8 cellular contexts compared by ENCODE assay signal in the genomic region with DNA sequence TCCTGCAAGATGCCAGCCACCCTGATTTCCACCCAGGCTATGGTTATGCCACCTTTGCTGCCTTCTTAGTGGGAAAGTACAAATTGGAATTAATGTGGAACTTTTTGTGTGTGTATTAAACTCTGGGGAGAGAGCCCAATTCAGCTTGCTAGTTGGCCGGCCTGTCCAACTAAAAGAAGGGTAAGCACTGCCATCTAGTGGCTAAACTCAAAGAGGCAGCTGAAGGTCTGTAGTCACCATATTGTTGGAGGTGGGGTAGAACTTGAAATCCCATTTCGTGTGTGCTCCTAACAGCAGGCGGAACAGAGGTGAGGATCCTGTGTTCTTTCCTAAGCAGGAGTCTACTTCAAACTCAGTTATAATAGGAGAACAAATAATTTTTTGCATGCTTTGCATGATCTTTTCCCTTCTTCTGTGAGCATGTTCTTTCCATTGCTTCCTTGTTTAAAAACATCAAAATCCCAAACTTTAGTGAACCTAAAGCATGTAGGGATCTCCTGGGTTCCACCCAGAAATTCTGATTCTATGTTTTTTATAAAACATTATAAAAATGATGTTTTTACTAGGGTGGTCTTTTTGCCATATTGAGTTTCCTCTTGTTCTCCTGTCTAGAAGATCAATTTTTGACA.
A peak's percentile ranks its signal among the peaks of the same experiment; 100 is the strongest.
DNase-seq lines count a peak whose midpoint lies in the region; ATAC-seq and TF ChIP-seq lines count a peak whose summit lies in the region.

No MANE protein-coding gene starts in this region.

- H3F3A ChIP-seq in SU-DHL-6 (ENCODE audit: insufficient read depth) = peaks cover 58% of the 10 kb centered on the region

- peaks cover 18% of the 10 kb centered on the region for H3K4me1 Mint-ChIP-seq in activated naive CD8-positive, alpha-beta T cell treated with anti-CD3 and anti-CD28 coated beads, Interleukin-2, amount 10 ng/mL, durations not matched to agents 7 days and 5 days

- DNase-seq in A673 (ENCODE audit: low spot score) (peak; percentile 89), NCI-H1048 (lab: John Stamatoyannopoulos, UW) (peak; percentile 10), Right ventricle myocardium superior (no peak), pulmonary artery endothelial cell (ENCODE audit: low read depth, low spot score) (peak; percentile 33)
- DNase-seq in activated naive CD8-positive, alpha-beta T cell treated with anti-CD3 and anti-CD28 coated beads, Interleukin-2, amount 10 ng/mL, durations not matched to agents 7 days and 5 days = peak; percentile 33

- no peaks in the 10 kb centered on the region for H3K27me3 ChIP-seq in A673 (replicated peaks; ENCODE audit: insufficient read depth, low read depth, low read length, poor library complexity)
- no peaks in the 10 kb centered on the region for H3K27me3 ChIP-seq in SU-DHL-6 (ENCODE audit: low read length)

- POLR2A ChIA-PET in A673 (lab: Charles Lee; ENCODE audit: low non-redundant PET) = no interaction called here
- POLR2A ChIA-PET in activated naive CD8-positive, alpha-beta T cell treated with anti-CD3 and anti-CD28 coated beads, Interleukin-2, amount 10 ng/mL, durations not matched to agents 7 days and 5 days (lab: Charles Lee) = no interaction called here

- H3K4me3 ChIP-seq in A673 (ENCODE audit: low read depth, low read length, poor library complexity, severe bottlenecking) = no peak overlapping the region
- H3K4me3 ChIP-seq in SU-DHL-6 (ENCODE audit: insufficient read depth, low read length, poor library complexity, severe bottlenecking) = no peak overlapping the region

- ATAC-seq in GM18511 (IDR thresholded peaks at IDR 0.05; ENCODE audit: unreplicated experiment) = peak; percentile 28
- peak; percentile 74 for ATAC-seq in activated naive CD8-positive, alpha-beta T cell treated with anti-CD3 and anti-CD28 coated beads, Interleukin-2, amount 10 ng/mL, durations not matched to agents 7 days and 5 days (ENCODE audit: low read depth)
- peak; percentile 85 for ATAC-seq in Right ventricle myocardium superior (ENCODE audit: poor library complexity)
- no peak for ATAC-seq in GM21529 (IDR thresholded peaks at IDR 0.05; ENCODE audit: unreplicated experiment)

- H3K4me2 ChIP-seq in SU-DHL-6 (ENCODE audit: low read depth, low read length, poor library complexity, severe bottlenecking) = peak overlapping the region; percentile 57

- H3K27me3 Mint-ChIP-seq in activated naive CD8-positive, alpha-beta T cell treated with anti-CD3 and anti-CD28 coated beads, Interleukin-2, amount 10 ng/mL, durations not matched to agents 7 days and 5 days = no peaks in the 10 kb centered on the region

- intact Hi-C loops in A673 (cut with micrococcal nuclease; ENCODE audit: unreplicated experiment) = loop anchor here (1.0 to 5.0 kb wide), 4 partner anchors 139 to 916 kb away; partner anchors contain the start of genes SORL1 and SORL1-AS1
- intact Hi-C loops in Right ventricle myocardium superior (cut with DNase I) = loop anchor here (2.0 to 5.0 kb wide), 2 partner anchors 271 to 344 kb away; no protein-coding TSS in a partner anchor

- peak overlapping the region; percentile 46 for H3K9ac ChIP-seq in SU-DHL-6 (ENCODE audit: low read length)

- BruUV-seq in A673 (replicated peaks; lab: Mats Ljungman, UMichigan) = no TSS peak

- no peaks in the 10 kb centered on the region for H3K9me2 ChIP-seq in SU-DHL-6 (replicated peaks; ENCODE audit: insufficient read depth, low read length)

- peaks cover 11% of the 10 kb centered on the region for H3K4me1 ChIP-seq in A673 (ENCODE audit: insufficient read depth, low read length, poor library complexity, severe bottlenecking)

- H3K27ac Mint-ChIP-seq in activated naive CD8-positive, alpha-beta T cell treated with anti-CD3 and anti-CD28 coated beads, Interleukin-2, amount 10 ng/mL, durations not matched to agents 7 days and 5 days = peak overlapping the region; percentile 16

- H3K27ac ChIP-seq in A673 (ENCODE audit: low read depth, low read length, poor library complexity, severe bottlenecking) = no peak overlapping the region
- H3K27ac ChIP-seq in SU-DHL-6 (ENCODE audit: low read depth, low read length) = peak overlapping the region; percentile 96

- CTCF ChIA-PET in A673 (lab: Charles Lee) = interaction anchor here (0.6 to 1.4 kb wide), 11 partner anchors 10 to 916 kb away, joined by 3 to 16 read pairs (median 4); no protein-coding TSS in a partner anchor

- no peak overlapping the region for H3K4me3 Mint-ChIP-seq in activated naive CD8-positive, alpha-beta T cell treated with anti-CD3 and anti-CD28 coated beads, Interleukin-2, amount 10 ng/mL, durations not matched to agents 7 days and 5 days

- no peaks in the 10 kb centered on the region for H3K9me3 Mint-ChIP-seq in activated naive CD8-positive, alpha-beta T cell treated with anti-CD3 and anti-CD28 coated beads, Interleukin-2, amount 10 ng/mL, durations not matched to agents 7 days and 5 days

- H3K79me2 ChIP-seq in SU-DHL-6 (ENCODE audit: insufficient read depth, low read length) = peaks cover 45% of the 10 kb centered on the region

- no peaks in the 10 kb centered on the region for H3K36me3 ChIP-seq in A673 (ENCODE audit: insufficient read depth, low read length, poor library complexity, severe bottlenecking)
- peaks cover 69% of the 10 kb centered on the region for H3K36me3 ChIP-seq in SU-DHL-6 (ENCODE audit: low read length)

- peaks cover 24% of the 10 kb centered on the region for H3K36me3 Mint-ChIP-seq in activated naive CD8-positive, alpha-beta T cell treated with anti-CD3 and anti-CD28 coated beads, Interleukin-2, amount 10 ng/mL, durations not matched to agents 7 days and 5 days

- no peaks in the 10 kb centered on the region for H4K20me1 ChIP-seq in SU-DHL-6 (ENCODE audit: low read depth, low read length)

- TF ChIP-seq CTCF in A673 (conservative IDR thresholded peaks at IDR 0.05; ENCODE audit: low read depth, low read length) (peak; percentile 93), SU-DHL-6 (IDR thresholded peaks at IDR 0.05; ENCODE audit: insufficient read depth, low read length, poor library complexity, severe bottlenecking) (peak; percentile 93)

- H2AFZ ChIP-seq in SU-DHL-6 (ENCODE audit: low read depth, low read length, severe bottlenecking) = no peak overlapping the region

- H3K9me3 ChIP-seq in A673 (ENCODE audit: low read depth, low read length, poor library complexity, severe bottlenecking) (no peaks in the 10 kb centered on the region), SU-DHL-6 (ENCODE audit: insufficient read depth, low read length) (no peaks in the 10 kb centered on the region)
